In the genomic region with DNA sequence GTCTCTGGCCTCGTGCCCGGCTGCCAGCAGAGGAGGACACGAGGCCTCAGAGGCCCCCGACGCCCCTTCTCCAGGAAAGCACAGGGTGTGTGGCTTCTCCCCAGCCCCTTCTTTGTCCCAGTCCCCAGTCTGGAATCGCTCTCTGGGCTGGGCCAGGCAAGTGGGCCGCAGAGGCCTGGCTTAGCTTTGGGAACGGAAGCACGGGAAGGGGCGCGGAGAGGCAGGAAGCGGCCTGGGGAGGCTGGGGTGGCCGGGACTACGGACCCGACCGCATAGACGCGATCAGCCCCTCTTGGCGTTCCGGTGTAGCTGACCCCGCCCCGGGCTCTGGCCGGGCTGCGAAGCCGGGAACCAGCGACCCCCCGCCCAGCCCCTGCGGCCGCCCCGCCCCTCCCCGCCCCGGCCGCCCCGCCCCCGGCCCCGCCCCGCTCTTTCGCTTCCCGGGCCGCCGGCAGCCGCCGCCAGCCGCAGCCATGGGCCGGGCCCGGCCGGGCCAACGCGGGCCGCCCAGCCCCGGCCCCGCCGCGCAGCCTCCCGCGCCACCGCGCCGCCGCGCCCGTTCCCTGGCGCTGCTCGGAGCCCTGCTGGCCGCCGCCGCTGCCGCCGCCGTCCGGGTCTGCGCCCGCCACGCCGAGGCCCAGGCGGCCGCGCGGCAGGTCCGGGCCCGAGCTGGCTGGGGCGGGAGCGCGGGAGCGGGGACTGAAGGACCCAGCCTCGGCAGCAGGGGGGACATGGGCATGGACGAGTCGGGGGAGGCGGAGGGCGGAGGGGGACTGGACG, we compare ENCODE assay signal across 8 cellular contexts. TPM values are rescaled to one million over a fixed set of nuclear protein-coding genes. Genes with fewer than 3 reads are reported as not detected.
A peak's percentile ranks its signal among the peaks of the same experiment; 100 is the strongest.
DNase-seq lines count a peak whose midpoint lies in the region; ATAC-seq and TF ChIP-seq lines count a peak whose summit lies in the region.

A gene with protein sequence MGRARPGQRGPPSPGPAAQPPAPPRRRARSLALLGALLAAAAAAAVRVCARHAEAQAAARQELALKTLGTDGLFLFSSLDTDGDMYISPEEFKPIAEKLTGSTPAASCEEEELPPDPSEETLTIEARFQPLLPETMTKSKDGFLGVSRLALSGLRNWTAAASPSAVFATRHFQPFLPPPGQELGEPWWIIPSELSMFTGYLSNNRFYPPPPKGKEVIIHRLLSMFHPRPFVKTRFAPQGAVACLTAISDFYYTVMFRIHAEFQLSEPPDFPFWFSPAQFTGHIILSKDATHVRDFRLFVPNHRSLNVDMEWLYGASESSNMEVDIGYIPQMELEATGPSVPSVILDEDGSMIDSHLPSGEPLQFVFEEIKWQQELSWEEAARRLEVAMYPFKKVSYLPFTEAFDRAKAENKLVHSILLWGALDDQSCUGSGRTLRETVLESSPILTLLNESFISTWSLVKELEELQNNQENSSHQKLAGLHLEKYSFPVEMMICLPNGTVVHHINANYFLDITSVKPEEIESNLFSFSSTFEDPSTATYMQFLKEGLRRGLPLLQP (plus strand): TSS at position 436 of the 780 bp plus-strand sequence. CDS start 38 bp downstream, at position 474.

- peak within 1 kb of the TSS; percentile 75 to 84 for H3K4me3 Mint-ChIP-seq in effector memory CD8-positive, alpha-beta T cell
- H3K4me3 Mint-ChIP-seq in stimulated activated naive CD8-positive, alpha-beta T cell treated with anti-CD3 and anti-CD28 coated beads, Interleukin-15, amount 100 ng/mL, for 72 hours, result peak within 1 kb of the TSS; percentile 80 to 87

- peaks cover 20% of the 10 kb centered on the region for H3K36me3 Mint-ChIP-seq in effector memory CD8-positive, alpha-beta T cell (ENCODE audit: insufficient read depth)

- peak; percentile 30 for ATAC-seq in effector memory CD8-positive, alpha-beta T cell (replicated peaks)
- ATAC-seq in lower lobe of right lung (peak; percentile 70), HG02642 (IDR thresholded peaks at IDR 0.05; ENCODE audit: poor library complexity, unreplicated experiment) (no peak)
- ATAC-seq in stimulated activated naive CD8-positive, alpha-beta T cell treated with anti-CD3 and anti-CD28 coated beads, Interleukin-15, amount 100 ng/mL, for 72 hours, result peak; percentile 27

- intact Hi-C loops in lower lobe of right lung (cut with DNase I), result loop anchor here (10.0 kb wide), 1 partner anchor 185 kb away; a partner anchor contains a TSS

- H3K27me3 Mint-ChIP-seq in effector memory CD8-positive, alpha-beta T cell, result no peaks in the 10 kb centered on the region
- no peaks in the 10 kb centered on the region for H3K27me3 Mint-ChIP-seq in stimulated activated naive CD8-positive, alpha-beta T cell treated with anti-CD3 and anti-CD28 coated beads, Interleukin-15, amount 100 ng/mL, for 72 hours

- H3K36me3 ChIP-seq in WERI-Rb-1 (peaks cover 3% of the 10 kb centered on the region; the same call in 1 of the 2 replicates), lower lobe of right lung (peaks cover 2% of the 10 kb centered on the region)

- H3K4me1 ChIP-seq in lower lobe of right lung, result peaks cover 78% of the 10 kb centered on the region

- DNase-seq in DMS53 (lab: John Stamatoyannopoulos, UW) (peak; percentile 74), LHCN-M2 (ENCODE audit: low read depth) (peak; percentile 19), WERI-Rb-1 (peak; percentile 69), lower lobe of right lung (peak; percentile 86), GDM1 (lab: John Stamatoyannopoulos, UW) (no peak)
- DNase-seq in effector memory CD8-positive, alpha-beta T cell, result no peak
- no peak for DNase-seq in stimulated activated naive CD8-positive, alpha-beta T cell treated with anti-CD3 and anti-CD28 coated beads, Interleukin-15, amount 100 ng/mL, for 72 hours

- TF ChIP-seq CTCF in WERI-Rb-1 (IDR thresholded peaks at IDR 0.05; ENCODE audit: low read depth, low read length), result no peak
- no peak for TF ChIP-seq CTCF in lower lobe of right lung (IDR thresholded peaks at IDR 0.05)

- peaks cover 43 to 51% of the 10 kb centered on the region in 2 donors for H3K4me1 Mint-ChIP-seq in effector memory CD8-positive, alpha-beta T cell (ENCODE audit: low read depth in 2 of 2)
- peaks cover 83% of the 10 kb centered on the region for H3K4me1 Mint-ChIP-seq in stimulated activated naive CD8-positive, alpha-beta T cell treated with anti-CD3 and anti-CD28 coated beads, Interleukin-15, amount 100 ng/mL, for 72 hours

- peak within 1 kb of the TSS; percentile 78 to 80 for H3K27ac Mint-ChIP-seq in effector memory CD8-positive, alpha-beta T cell
- H3K27ac Mint-ChIP-seq in stimulated activated naive CD8-positive, alpha-beta T cell treated with anti-CD3 and anti-CD28 coated beads, Interleukin-15, amount 100 ng/mL, for 72 hours, result peak within 1 kb of the TSS; percentile 69 to 89

- no peaks in the 10 kb centered on the region for H3K9me3 Mint-ChIP-seq in effector memory CD8-positive, alpha-beta T cell
- no peaks in the 10 kb centered on the region for H3K9me3 Mint-ChIP-seq in stimulated activated naive CD8-positive, alpha-beta T cell treated with anti-CD3 and anti-CD28 coated beads, Interleukin-15, amount 100 ng/mL, for 72 hours

- H3K4me3 ChIP-seq in WERI-Rb-1 (ENCODE audit: low read depth, low read length) (peak within 1 kb of the TSS; percentile 51), lower lobe of right lung (peak within 1 kb of the TSS; percentile 62)

- peak within 1 kb of the TSS; percentile 67 for H3K27ac ChIP-seq in WERI-Rb-1
- H3K27ac ChIP-seq in lower lobe of right lung, result peak within 1 kb of the TSS; percentile 85

- H3K27me3 ChIP-seq in WERI-Rb-1 (ENCODE audit: insufficient read depth, low read depth, severe bottlenecking) (no peaks in the 10 kb centered on the region), lower lobe of right lung (ENCODE audit: low read depth) (no peaks in the 10 kb centered on the region)

- H3K9me3 ChIP-seq in WERI-Rb-1 (ENCODE audit: severe bottlenecking) (no peaks in the 10 kb centered on the region), lower lobe of right lung (no peaks in the 10 kb centered on the region)

RNA-seq across cellular contexts. Expression of the gene that starts here (rescaled TPM):
- total RNA-seq in LHCN-M2 (2014; rRNA removed) (35.5 and 43.1 TPM in 2 replicates), lower lobe of right lung (83.4 TPM)
- 62.2 TPM for polyA plus RNA-seq in LHCN-M2 (2012)

Comparison
In these comparisons a context has a peak if more than half of its experiments do, and no peak if none do; other contexts are left out.
1. DNase-seq: peak in DMS53 (single experiment), LHCN-M2 (single experiment), WERI-Rb-1 (single experiment) and lower lobe of right lung (single experiment); none in effector memory CD8-positive, alpha-beta T cell (0 of 3), stimulated activated naive CD8-positive, alpha-beta T cell treated with anti-CD3 and anti-CD28 coated beads, Interleukin-15, amount 100 ng/mL, for 72 hours (0 of 2) and GDM1 (single experiment).